In the genomic region with DNA sequence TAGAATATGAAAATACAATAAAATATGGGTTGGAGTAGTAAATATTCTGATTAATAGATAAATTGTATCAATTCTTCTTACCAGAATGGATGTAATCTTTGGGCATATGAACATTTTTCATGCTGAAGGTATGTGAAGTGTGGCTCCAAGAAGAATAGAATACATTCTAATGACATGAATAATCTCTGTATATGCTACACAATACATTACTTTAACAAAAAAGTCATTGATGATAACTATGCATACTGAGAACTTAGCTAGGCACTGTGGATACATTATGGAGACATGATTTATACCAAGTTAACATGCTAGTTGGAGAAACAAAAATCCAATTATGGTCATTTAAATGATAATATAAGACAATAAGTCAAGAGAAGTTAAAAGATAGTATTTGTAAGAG, we compare ENCODE assay signal across 17 cellular contexts.
DNase-seq lines count a peak whose midpoint lies in the region; ATAC-seq, FAIRE-seq and TF ChIP-seq lines count a peak whose summit lies in the region.
"Had no signal": no experiment of that assay in that cellular context is flagged by ENCODE, and none has a peak within 500 bp of the region (broad histone marks: within the 10 kb centered on the region; RNA-seq: fewer than 3 reads in every experiment).

No MANE protein-coding gene starts in this region.

- H4K20me1 ChIP-seq in astrocyte (ENCODE audit: insufficient read depth, low read length) = no peaks in the 10 kb centered on the region
- no peaks in the 10 kb centered on the region for H4K20me1 ChIP-seq in keratinocyte (ENCODE audit: control insufficient read depth, extremely low read depth, insufficient read depth, low read length)
- H4K20me1 ChIP-seq in neural progenitor cell (ENCODE audit: low read depth) = no peaks in the 10 kb centered on the region
- H4K20me1 ChIP-seq in GM23338 (replicated peaks; ENCODE audit: insufficient read depth) = no peaks in the 10 kb centered on the region
- H4K20me1 ChIP-seq: BLaER1 treated with 17β-estradiol and CSF1 and Interleukin-3, amounts not matched to agents 10 nM and 100 nM had no signal

- H3K9me3 Mint-ChIP-seq in Caco-2 (ENCODE audit: unreplicated experiment) (peaks cover 14% of the 10 kb centered on the region), astrocyte (ENCODE audit: unreplicated experiment) (no peaks in the 10 kb centered on the region), neural progenitor cell (no peaks in the 10 kb centered on the region), GM23338 (peaks cover 3% of the 10 kb centered on the region; the same call in 1 of the 3 replicates)
- H3K9me3 Mint-ChIP-seq: HFFc6 had no signal

- ATAC-seq in Right ventricle myocardium superior (ENCODE audit: poor library complexity) = no peak
- ATAC-seq in GM23338 = no peak

- intact Hi-C loops in Caco-2 (cut with micrococcal nuclease; ENCODE audit: unreplicated experiment) = no loop called here
- intact Hi-C loops in Right ventricle myocardium superior (cut with DNase I) = no loop called here

- H3K36me3 Mint-ChIP-seq in Caco-2 (ENCODE audit: insufficient read depth, unreplicated experiment) = peaks cover 8% of the 10 kb centered on the region
- peaks cover 2% of the 10 kb centered on the region for H3K36me3 Mint-ChIP-seq in astrocyte (ENCODE audit: low read depth, unreplicated experiment)
- no peaks in the 10 kb centered on the region for H3K36me3 Mint-ChIP-seq in neural progenitor cell
- no peaks in the 10 kb centered on the region for H3K36me3 Mint-ChIP-seq in GM23338 (ENCODE audit: low read depth)
- H3K36me3 Mint-ChIP-seq: CD4-positive, CD25-positive, alpha-beta regulatory T cell had no signal

- H3K9me1 ChIP-seq in keratinocyte (ENCODE audit: control insufficient read depth, extremely low read depth, insufficient read depth, low read length) = no peaks in the 10 kb centered on the region

- no peaks in the 10 kb centered on the region for H3K9me3 ChIP-seq in Caco-2
- H3K9me3 ChIP-seq in astrocyte (ENCODE audit: insufficient read depth, low read depth, low read length) = no peaks in the 10 kb centered on the region
- H3K9me3 ChIP-seq in keratinocyte (ENCODE audit: control insufficient read depth, low read depth, low read length) = no peaks in the 10 kb centered on the region
- no peaks in the 10 kb centered on the region for H3K9me3 ChIP-seq in neural progenitor cell (ENCODE audit: low read depth)
- H3K9me3 ChIP-seq: BLaER1 treated with 17β-estradiol and CSF1 and Interleukin-3, amounts not matched to agents 10 nM and 100 nM had no signal

- H3K27ac Mint-ChIP-seq in Caco-2 (ENCODE audit: unreplicated experiment) (peak overlapping the region; percentile 43), astrocyte (ENCODE audit: unreplicated experiment) (no peak overlapping the region), neural progenitor cell (no peak overlapping the region), GM23338 (no peak overlapping the region)
- H3K27ac Mint-ChIP-seq: CD4-positive, CD25-positive, alpha-beta regulatory T cell; HFFc6 had no signal

- H3F3A ChIP-seq in neural progenitor cell (ENCODE audit: low read depth) = no peaks in the 10 kb centered on the region
- no peaks in the 10 kb centered on the region for H3F3A ChIP-seq in GM23338 (replicated peaks; ENCODE audit: low read depth)

- no peaks in the 10 kb centered on the region for H3K9me2 ChIP-seq in GM23338 (ENCODE audit: insufficient read depth)

- POLR2A ChIA-PET in Caco-2 (lab: Charles Lee) = no interaction called here

- H3K9ac ChIP-seq in astrocyte (ENCODE audit: low read length) (no peak overlapping the region), keratinocyte (ENCODE audit: control insufficient read depth, extremely low read depth, insufficient read depth, low read length) (no peak overlapping the region), neural progenitor cell (no peak overlapping the region)
- H3K9ac ChIP-seq: BLaER1 treated with 17β-estradiol and CSF1 and Interleukin-3, amounts not matched to agents 10 nM and 100 nM had no signal

- H3K27me3 ChIP-seq in Caco-2 (replicated peaks; ENCODE audit: control insufficient read depth, insufficient read depth, low read length) = no peaks in the 10 kb centered on the region
- no peaks in the 10 kb centered on the region for H3K27me3 ChIP-seq in astrocyte (ENCODE audit: insufficient read depth, low read length)
- H3K27me3 ChIP-seq in keratinocyte (ENCODE audit: control insufficient read depth, extremely low read depth, insufficient read depth, low read length) = no peaks in the 10 kb centered on the region
- no peaks in the 10 kb centered on the region for H3K27me3 ChIP-seq in neural progenitor cell
- no peaks in the 10 kb centered on the region for H3K27me3 ChIP-seq in GM23338 (ENCODE audit: insufficient read depth)
- H3K27me3 ChIP-seq: BLaER1 treated with 17β-estradiol and CSF1 and Interleukin-3, amounts not matched to agents 10 nM and 100 nM had no signal

- H3K4me3 ChIP-seq in Caco-2 (ENCODE audit: low read depth, low read length) (no peak overlapping the region), astrocyte (ENCODE audit: insufficient read depth, low read depth, low read length) (no peak overlapping the region), keratinocyte (ENCODE audit: control insufficient read depth in 2 of 3, extremely low read depth in 1 of 3, insufficient read depth in 2 of 3, low read depth in 1 of 3, low read length in 3 of 3) (no peak overlapping the region), neural progenitor cell (no peak overlapping the region), GM23338 (no peak overlapping the region)
- H3K4me3 ChIP-seq: BLaER1 treated with 17β-estradiol and CSF1 and Interleukin-3, amounts not matched to agents 10 nM and 100 nM had no signal

- H3K4me3 Mint-ChIP-seq in Caco-2 (ENCODE audit: unreplicated experiment) (no peak overlapping the region), astrocyte (ENCODE audit: unreplicated experiment) (no peak overlapping the region), neural progenitor cell (no peak overlapping the region), GM23338 (no peak overlapping the region)
- H3K4me3 Mint-ChIP-seq: CD4-positive, CD25-positive, alpha-beta regulatory T cell; HFFc6 had no signal

- H3K79me2 ChIP-seq in astrocyte (ENCODE audit: insufficient read depth, low read length) = no peaks in the 10 kb centered on the region
- H3K79me2 ChIP-seq in keratinocyte (ENCODE audit: control insufficient read depth, insufficient read depth, low read length) = no peaks in the 10 kb centered on the region
- H3K79me2 ChIP-seq in neural progenitor cell (ENCODE audit: low read depth) = no peaks in the 10 kb centered on the region
- no peaks in the 10 kb centered on the region for H3K79me2 ChIP-seq in GM23338 (replicated peaks; ENCODE audit: insufficient read depth)

- DNase-seq in Caco-2 (no peak), HS-5 (ENCODE audit: low read depth) (peak; percentile 28), astrocyte (ENCODE audit: low read depth) (peak; percentile 14), keratinocyte (ENCODE audit: low read depth, low spot score) (no peak), Right ventricle myocardium superior (no peak), neural progenitor cell (ENCODE audit: low spot score) (no peak), GM23338 (ENCODE audit: low spot score) (no peak)
- DNase-seq: ACHN; CD4-positive, CD25-positive, alpha-beta regulatory T cell; DMS153; DMS79 treated with DMSO at 0.1 percent for 48 hours; GF-D8; HCEC 1CT; HFFc6 had no signal

- H3K4me1 Mint-ChIP-seq in Caco-2 (ENCODE audit: low read depth, unreplicated experiment) (peaks cover 35% of the 10 kb centered on the region), astrocyte (ENCODE audit: low read depth, unreplicated experiment) (peaks cover 6% of the 10 kb centered on the region), neural progenitor cell (no peaks in the 10 kb centered on the region), GM23338 (no peaks in the 10 kb centered on the region)
- H3K4me1 Mint-ChIP-seq: CD4-positive, CD25-positive, alpha-beta regulatory T cell had no signal

- H2AFZ ChIP-seq in astrocyte (ENCODE audit: low read depth, low read length) = no peak overlapping the region
- H2AFZ ChIP-seq in keratinocyte (ENCODE audit: control insufficient read depth, low read length) = peak overlapping the region; percentile 59
- H2AFZ ChIP-seq in neural progenitor cell (replicated peaks) = no peak overlapping the region
- H2AFZ ChIP-seq in GM23338 = no peak overlapping the region

- FAIRE-seq in astrocyte (lab: Jason Lieb, UNC) = no peak
- no peak for FAIRE-seq in keratinocyte (lab: Jason Lieb, UNC)
- FAIRE-seq: GM19239 had no signal

- BruUV-seq in Caco-2 (replicated peaks; lab: Mats Ljungman, UMichigan) = no TSS peak

- H3K36me3 ChIP-seq in Caco-2 (ENCODE audit: control insufficient read depth, insufficient read depth, low read length) (no peaks in the 10 kb centered on the region), astrocyte (ENCODE audit: insufficient read depth, low read length) (no peaks in the 10 kb centered on the region), keratinocyte (ENCODE audit: control insufficient read depth in 2 of 2, extremely low read depth in 1 of 2, insufficient read depth in 2 of 2, low read length in 2 of 2) (no peaks in the 10 kb centered on the region), neural progenitor cell (no peaks in the 10 kb centered on the region), GM23338 (ENCODE audit: insufficient read depth) (no peaks in the 10 kb centered on the region)
- H3K36me3 ChIP-seq: BLaER1 treated with 17β-estradiol and CSF1 and Interleukin-3, amounts not matched to agents 10 nM and 100 nM had no signal

- peaks cover 36% of the 10 kb centered on the region for H3K4me1 ChIP-seq in Caco-2
- no peaks in the 10 kb centered on the region for H3K4me1 ChIP-seq in astrocyte (ENCODE audit: insufficient read depth, low read length)
- H3K4me1 ChIP-seq in keratinocyte (ENCODE audit: control insufficient read depth, extremely low read depth, insufficient read depth, low read length) = peaks cover 9% of the 10 kb centered on the region
- H3K4me1 ChIP-seq in neural progenitor cell = no peaks in the 10 kb centered on the region
- no peaks in the 10 kb centered on the region for H3K4me1 ChIP-seq in GM23338 (ENCODE audit: insufficient read depth)

- no peak overlapping the region for H3K27ac ChIP-seq in astrocyte (ENCODE audit: low read depth, low read length)
- no peak overlapping the region for H3K27ac ChIP-seq in keratinocyte (ENCODE audit: control insufficient read depth, insufficient read depth, low read length)
- H3K27ac ChIP-seq in neural progenitor cell = no peak overlapping the region
- H3K27ac ChIP-seq in GM23338 (ENCODE audit: low read depth) = no peak overlapping the region
- H3K27ac ChIP-seq: BLaER1 treated with 17β-estradiol and CSF1 and Interleukin-3, amounts not matched to agents 10 nM and 100 nM; HL-60 had no signal

- H3K27me3 Mint-ChIP-seq in Caco-2 (ENCODE audit: insufficient read depth, unreplicated experiment) = no peaks in the 10 kb centered on the region
- H3K27me3 Mint-ChIP-seq in astrocyte (ENCODE audit: low read depth, unreplicated experiment) = no peaks in the 10 kb centered on the region
- H3K27me3 Mint-ChIP-seq in neural progenitor cell (ENCODE audit: insufficient read depth, low read depth) = peaks cover 3% of the 10 kb centered on the region
- no peaks in the 10 kb centered on the region for H3K27me3 Mint-ChIP-seq in GM23338 (ENCODE audit: insufficient read depth, low read depth, poor library complexity)
- H3K27me3 Mint-ChIP-seq: CD4-positive, CD25-positive, alpha-beta regulatory T cell had no signal

- CTCF ChIA-PET in Caco-2 (lab: Charles Lee) = no interaction called here

- dilution Hi-C loops in keratinocyte (cut with MboI; ENCODE audit: extremely low pct_ligation_motif_present, low sequenced_read_pairs) = no loop called here

- TF ChIP-seq CTCF in Caco-2 (IDR thresholded peaks at IDR 0.05; ENCODE audit: insufficient read depth in 1 of 2, low read depth in 1 of 2, low read length in 1 of 2, severe bottlenecking in 1 of 2, unreplicated experiment in 1 of 2) (no peak), astrocyte (IDR thresholded peaks at IDR 0.05; ENCODE audit: insufficient read depth, low read depth, low read length) (no peak), keratinocyte (optimal IDR thresholded peaks at IDR 0.05 in 1 of 3, IDR thresholded peaks at IDR 0.05 in 1 of 3, conservative IDR thresholded peaks at IDR 0.05 in 1 of 3; ENCODE audit: extremely low read depth in 1 of 3, insufficient read depth in 2 of 3, low read length in 3 of 3) (no peak), neural progenitor cell (IDR thresholded peaks at IDR 0.05) (no peak), GM23338 (conservative IDR thresholded peaks at IDR 0.05; ENCODE audit: low read depth in 2 of 2) (no peak)

- H3K4me2 ChIP-seq in astrocyte (ENCODE audit: low read length) (no peak overlapping the region), keratinocyte (ENCODE audit: control insufficient read depth, extremely low read depth, insufficient read depth, low read depth, low read length) (no peak overlapping the region), neural progenitor cell (no peak overlapping the region), GM23338 (no peak overlapping the region)

Comparison
In these comparisons a context has a peak if more than half of its experiments do, and no peak if none do; other contexts are left out.
1. DNase-seq: peak in HS-5 (single experiment) and astrocyte (single experiment); none in Caco-2 (0 of 2), keratinocyte (single experiment), Right ventricle myocardium superior (single experiment), neural progenitor cell (single experiment) and GM23338 (single experiment).